Comparison of ENCODE assay signal across 14 cellular contexts in genomic region chr2:50346586-50347351, GRCh38.
DNase-seq lines count a peak whose midpoint lies in the region; ATAC-seq, FAIRE-seq and TF ChIP-seq lines count a peak whose summit lies in the region.
"Had no signal": no experiment of that assay in that cellular context is flagged by ENCODE, and none has a peak within 500 bp of the region (broad histone marks: within the 10 kb centered on the region; RNA-seq: fewer than 3 reads in every experiment).

No MANE protein-coding gene starts in this region.

- peaks cover 28% of the 10 kb centered on the region for H3K4me1 Mint-ChIP-seq in GM23338
- no peaks in the 10 kb centered on the region for H3K4me1 Mint-ChIP-seq in CD8-positive, alpha-beta memory T cell
- H3K4me1 Mint-ChIP-seq: activated B cell treated with CpG ODN at 0.5 μM for 24 hours had no signal

- H3K27ac ChIP-seq in GM23338 (ENCODE audit: low read depth) (no peak overlapping the region), SK-N-MC (no peak overlapping the region), iPS DF 6.9 (ENCODE audit: low read length) (no peak overlapping the region), osteoblast (ENCODE audit: low read depth, low read length) (no peak overlapping the region)
- no peak overlapping the region for H3K27ac ChIP-seq in CD8-positive, alpha-beta memory T cell (ENCODE audit: low read depth, low read length)
- H3K27ac ChIP-seq: heart right ventricle, ovary had no signal

- H3K27ac Mint-ChIP-seq in GM23338, result no peak overlapping the region
- no peak overlapping the region for H3K27ac Mint-ChIP-seq in CD8-positive, alpha-beta memory T cell
- H3K27ac Mint-ChIP-seq: activated B cell treated with CpG ODN at 0.5 μM for 24 hours had no signal

- H3K36me3 ChIP-seq in GM23338 (ENCODE audit: insufficient read depth) (no peaks in the 10 kb centered on the region), SK-N-MC (ENCODE audit: insufficient read depth, low read length) (no peaks in the 10 kb centered on the region), iPS DF 6.9 (ENCODE audit: control insufficient read depth, insufficient read depth, low read length) (no peaks in the 10 kb centered on the region), osteoblast (ENCODE audit: insufficient read depth, low read length) (no peaks in the 10 kb centered on the region)
- no peaks in the 10 kb centered on the region for H3K36me3 ChIP-seq in CD8-positive, alpha-beta memory T cell (ENCODE audit: insufficient read depth, low read length)
- H3K36me3 ChIP-seq: heart right ventricle, ovary had no signal

- no peaks in the 10 kb centered on the region for H3F3A ChIP-seq in GM23338 (replicated peaks; ENCODE audit: low read depth)

- peak; percentile 38 for DNase-seq in GM23338 (ENCODE audit: low spot score)
- no peak for DNase-seq in SK-N-MC (ENCODE audit: low read depth, low spot score)
- no peak for DNase-seq in iPS DF 6.9 (ENCODE audit: low read depth, low spot score)
- DNase-seq in osteoblast (ENCODE audit: insufficient read length, low spot score, missing footprints), result peak; percentile 25
- DNase-seq in CD8-positive, alpha-beta memory T cell, result no peak
- no peak for DNase-seq in frontal cortex (ENCODE audit: low spot score in 2 of 2)
- DNase-seq in GM19239 (ENCODE audit: insufficient read length, low spot score), result no peak
- DNase-seq: activated B cell treated with CpG ODN at 0.5 μM for 24 hours; activated naive CD4-positive, alpha-beta T cell treated with Interleukin-2 at 50 U/mL for 16 hours; Calu3; heart right ventricle; ovary had no signal

- no peaks in the 10 kb centered on the region for H4K20me1 ChIP-seq in GM23338 (replicated peaks; ENCODE audit: insufficient read depth)
- H4K20me1 ChIP-seq in osteoblast (ENCODE audit: insufficient read depth, low read length), result no peaks in the 10 kb centered on the region

- H3K4me1 ChIP-seq in GM23338 (ENCODE audit: insufficient read depth) (peaks cover 33% of the 10 kb centered on the region), iPS DF 6.9 (ENCODE audit: control insufficient read depth, insufficient read depth, low read length) (peaks cover 2% of the 10 kb centered on the region; the same call in 1 of the 2 replicates), osteoblast (ENCODE audit: insufficient read depth, low read length) (no peaks in the 10 kb centered on the region)
- no peaks in the 10 kb centered on the region for H3K4me1 ChIP-seq in CD8-positive, alpha-beta memory T cell (ENCODE audit: insufficient read depth, low read length)

- H3K36me3 Mint-ChIP-seq in GM23338 (ENCODE audit: low read depth), result no peaks in the 10 kb centered on the region
- H3K36me3 Mint-ChIP-seq in CD8-positive, alpha-beta memory T cell, result no peaks in the 10 kb centered on the region

- H3K4me2 ChIP-seq in GM23338, result peak overlapping the region; percentile 95
- H3K4me2 ChIP-seq in osteoblast (ENCODE audit: insufficient read depth, low read length), result no peak overlapping the region

- CTCF ChIA-PET in CD8-positive, alpha-beta memory T cell (lab: Charles Lee), result no interaction called here

- ATAC-seq in GM23338 (peak; percentile 17), HG02642 (IDR thresholded peaks at IDR 0.05; ENCODE audit: poor library complexity, unreplicated experiment) (no peak)
- ATAC-seq: heart right ventricle had no signal

- peak overlapping the region; percentile 86 for H3K4me3 ChIP-seq in GM23338
- peak overlapping the region; percentile 72 for H3K4me3 ChIP-seq in SK-N-MC
- H3K4me3 ChIP-seq in iPS DF 6.9 (ENCODE audit: low read length), result peak overlapping the region; percentile 46; the same call in 1 of the 2 replicates
- no peak overlapping the region for H3K4me3 ChIP-seq in osteoblast (ENCODE audit: insufficient read depth, low read length)
- no peak overlapping the region for H3K4me3 ChIP-seq in CD8-positive, alpha-beta memory T cell (ENCODE audit: low read length)
- H3K4me3 ChIP-seq: ovary had no signal

- H3K4me3 Mint-ChIP-seq in GM23338, result peak overlapping the region; percentile 86
- no peak overlapping the region for H3K4me3 Mint-ChIP-seq in CD8-positive, alpha-beta memory T cell
- H3K4me3 Mint-ChIP-seq: activated B cell treated with CpG ODN at 0.5 μM for 24 hours had no signal

- peaks cover 50% of the 10 kb centered on the region for H3K27me3 ChIP-seq in GM23338 (ENCODE audit: insufficient read depth)
- peaks cover 10% of the 10 kb centered on the region; the same call in 1 of the 2 replicates for H3K27me3 ChIP-seq in iPS DF 6.9 (ENCODE audit: control insufficient read depth, insufficient read depth, low read length)
- no peaks in the 10 kb centered on the region for H3K27me3 ChIP-seq in osteoblast (ENCODE audit: insufficient read depth, low read length)
- H3K27me3 ChIP-seq in CD8-positive, alpha-beta memory T cell (ENCODE audit: insufficient read depth, low read length, poor library complexity, severe bottlenecking), result no peaks in the 10 kb centered on the region
- H3K27me3 ChIP-seq: ovary had no signal

- TF ChIP-seq CTCF in GM23338 (conservative IDR thresholded peaks at IDR 0.05; ENCODE audit: low read depth in 2 of 2), result 0 out of 4 replicates have a peak, but pooled peaks of 1 of the 2 experiments have one; percentile 7
- TF ChIP-seq CTCF in osteoblast (IDR thresholded peaks at IDR 0.05; ENCODE audit: extremely low read depth, low read depth, low read length), result no peak

- H3K9ac ChIP-seq in SK-N-MC (ENCODE audit: insufficient read length), result no peak overlapping the region

- FAIRE-seq in frontal cortex (lab: Jason Lieb, UNC) (no peak), GM19239 (lab: Jason Lieb, UNC) (no peak)
- FAIRE-seq: HTR-8/SVneo had no signal

- H3K9me2 ChIP-seq in GM23338 (ENCODE audit: insufficient read depth), result no peaks in the 10 kb centered on the region

- POLR2A ChIA-PET in CD8-positive, alpha-beta memory T cell (lab: Charles Lee), result no interaction called here

- peak overlapping the region; percentile 80 for H2AFZ ChIP-seq in GM23338
- H2AFZ ChIP-seq in osteoblast (ENCODE audit: low read length), result no peak overlapping the region

- H3K9me3 ChIP-seq in SK-N-MC (ENCODE audit: low read depth, low read length) (no peaks in the 10 kb centered on the region), iPS DF 6.9 (ENCODE audit: control insufficient read depth, insufficient read depth, low read length) (no peaks in the 10 kb centered on the region), osteoblast (ENCODE audit: low read depth, low read length) (no peaks in the 10 kb centered on the region)
- no peaks in the 10 kb centered on the region for H3K9me3 ChIP-seq in CD8-positive, alpha-beta memory T cell (ENCODE audit: low read length)
- H3K9me3 ChIP-seq: heart right ventricle, ovary had no signal

- no CpG with 5 or more reads among the region's 68 CpGs for WGBS in iPS DF 6.9 (ENCODE audit: insufficient coverage, insufficient read length)

- no peaks in the 10 kb centered on the region; the same call in 1 of the 2 replicates for H3K79me2 ChIP-seq in GM23338 (replicated peaks; ENCODE audit: insufficient read depth)
- H3K79me2 ChIP-seq in osteoblast (ENCODE audit: insufficient read depth, low read length), result no peaks in the 10 kb centered on the region

- no peaks in the 10 kb centered on the region for H3K9me3 Mint-ChIP-seq in GM23338
- peaks cover 1 to 9% (median 7%) of the 10 kb centered on the region in 5 donors for H3K9me3 Mint-ChIP-seq in CD8-positive, alpha-beta memory T cell
- H3K9me3 Mint-ChIP-seq: activated B cell treated with CpG ODN at 0.5 μM for 24 hours had no signal

- H3K27me3 Mint-ChIP-seq in GM23338 (ENCODE audit: insufficient read depth, low read depth, poor library complexity), result peaks cover 30% of the 10 kb centered on the region
- peaks cover 1 to 7% of the 10 kb centered on the region in 2 donors for H3K27me3 Mint-ChIP-seq in CD8-positive, alpha-beta memory T cell

TF ChIP-seq in GM23338, 12 proteins besides CTCF, POLR2A, EP300 and RAD21:
- TF ChIP-seq EZH2 (IDR thresholded peaks at IDR 0.05; ENCODE audit: low read depth, unreplicated experiment) (peak; percentile 22), NANOG (IDR thresholded peaks at IDR 0.05; ENCODE audit: borderline replicate concordance) (no peak), JUNB (IDR thresholded peaks at IDR 0.05; ENCODE audit: unreplicated experiment) (no peak)

Comparison
In these comparisons a context has a peak if more than half of its experiments do, and no peak if none do; other contexts are left out.
1. DNase-seq: peak in GM23338 (single experiment) and osteoblast (single experiment); none in SK-N-MC (single experiment), iPS DF 6.9 (single experiment), CD8-positive, alpha-beta memory T cell (0 of 5), frontal cortex (0 of 2) and GM19239 (single experiment).
2. H3K4me3 ChIP-seq: peak in GM23338 (single experiment), SK-N-MC (single experiment) and iPS DF 6.9 (single experiment); none in osteoblast (single experiment) and CD8-positive, alpha-beta memory T cell (single experiment).